Comparison of ENCODE assay signal across 24 cellular contexts in the genomic region with DNA sequence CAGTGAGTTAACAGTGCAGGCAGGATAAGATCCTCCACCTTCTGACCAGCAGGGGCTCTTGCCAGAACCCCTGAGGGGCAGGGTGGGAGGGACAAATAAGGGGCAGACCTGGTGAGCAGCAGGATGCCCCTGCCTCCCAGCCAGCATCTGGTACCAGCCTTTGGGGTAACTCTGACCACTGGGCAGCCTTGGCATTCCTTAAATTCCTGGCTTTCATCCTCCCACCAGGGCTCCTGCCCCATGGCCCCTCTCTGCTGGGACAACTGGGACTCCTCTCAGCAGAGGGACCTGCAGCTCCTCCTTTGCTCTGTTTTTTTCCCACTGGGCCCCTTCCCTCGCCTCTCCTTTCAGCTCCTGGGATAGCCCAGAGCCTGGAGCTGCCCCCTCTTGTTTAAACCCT.
"Had no signal": no experiment of that assay in that cellular context is flagged by ENCODE, and none has a peak within 500 bp of the region (broad histone marks: within the 10 kb centered on the region; RNA-seq: fewer than 3 reads in every experiment).

No MANE protein-coding gene starts in this region.

- FAIRE-seq: astrocyte, colon, kidney, pancreas had no signal

- H3K4me1 Mint-ChIP-seq: activated B cell treated with CpG ODN at 0.5 μM for 24 hours; activated CD4-positive, alpha-beta T cell treated with anti-CD3 and anti-CD28 coated beads for 36 hours; activated naive CD8-positive, alpha-beta T cell treated with anti-CD3 and anti-CD28 coated beads for 36 hours; central memory CD8-positive, alpha-beta T cell; neural crest cell had no signal

- H3K27ac Mint-ChIP-seq: activated B cell treated with CpG ODN at 0.5 μM for 24 hours; activated CD4-positive, alpha-beta T cell treated with anti-CD3 and anti-CD28 coated beads for 36 hours; activated naive CD8-positive, alpha-beta T cell treated with anti-CD3 and anti-CD28 coated beads for 36 hours; naive thymus-derived CD4-positive, alpha-beta T cell; stimulated activated naive CD8-positive, alpha-beta T cell treated with anti-CD3 and anti-CD28 coated beads, Interleukin-15, Interleukin-2, amounts not matched to agents 100 ng/mL and 50 ng/mL, for 24 hours had no signal

- H3K27me3 ChIP-seq: pancreas, right atrium auricular region had no signal

- H3K9me3 Mint-ChIP-seq: central memory CD8-positive, alpha-beta T cell had no signal

- DNase-seq: activated B cell treated with CpG ODN at 0.5 μM for 24 hours; activated CD4-positive, alpha-beta T cell treated with anti-CD3 and anti-CD28 coated beads for 36 hours; activated CD4-positive, alpha-beta T cell treated with anti-CD3 and anti-CD28 coated beads, Interleukin-2, amount 50 U/mL, for 48 hours; activated naive CD4-positive, alpha-beta T cell treated with Interleukin-2 at 50 U/mL for 16 hours; activated naive CD8-positive, alpha-beta T cell treated with anti-CD3 and anti-CD28 coated beads for 36 hours; activated T-cell treated with anti-CD3 and anti-CD28 coated beads, Interleukin-2, amount 50 U/mL, for 48 hours; hypothalamus; kidney; lower lobe of right lung; naive thymus-derived CD4-positive, alpha-beta T cell; pancreas; psoas muscle; stimulated activated CD4-positive, alpha-beta T cell treated with anti-CD3 and anti-CD28 coated beads, Interleukin-12 subunit alpha, Interleukin-12 subunit beta, amount 100 ng/mL, for 4 hours; stimulated activated CD4-positive, alpha-beta T cell treated with anti-CD3 and anti-CD28 coated beads, Interleukin-4, amount 100 ng/mL, for 4 hours; substantia nigra; T1000; tibial artery had no signal

- ATAC-seq: activated CD4-positive, alpha-beta T cell treated with anti-CD3 and anti-CD28 coated beads for 36 hours; gastroesophageal sphincter; lower lobe of right lung; naive thymus-derived CD4-positive, alpha-beta T cell; pancreas; psoas muscle had no signal

- H3K36me3 ChIP-seq: gastroesophageal sphincter, lower lobe of right lung, pancreas, right atrium auricular region, tibial artery had no signal

- H3K4me1 ChIP-seq: gastroesophageal sphincter, lower lobe of right lung, pancreas, psoas muscle, tibial artery had no signal

- H3K36me3 Mint-ChIP-seq: activated naive CD8-positive, alpha-beta T cell treated with anti-CD3 and anti-CD28 coated beads for 36 hours; naive thymus-derived CD4-positive, alpha-beta T cell had no signal

- H3K9me3 ChIP-seq: lower lobe of right lung, pancreas, psoas muscle, right atrium auricular region had no signal

- H3K4me3 Mint-ChIP-seq: activated B cell treated with CpG ODN at 0.5 μM for 24 hours; activated CD4-positive, alpha-beta T cell treated with anti-CD3 and anti-CD28 coated beads for 36 hours; activated naive CD8-positive, alpha-beta T cell treated with anti-CD3 and anti-CD28 coated beads for 36 hours; central memory CD8-positive, alpha-beta T cell; naive thymus-derived CD4-positive, alpha-beta T cell; neural crest cell; stimulated activated naive CD8-positive, alpha-beta T cell treated with anti-CD3 and anti-CD28 coated beads, Interleukin-15, Interleukin-2, amounts not matched to agents 100 ng/mL and 50 ng/mL, for 24 hours had no signal

- H3K27ac ChIP-seq: gastroesophageal sphincter, lower lobe of right lung, pancreas, psoas muscle, right atrium auricular region, tibial artery had no signal

- H3K4me3 ChIP-seq: gastroesophageal sphincter, lower lobe of right lung, pancreas, psoas muscle, right atrium auricular region, tibial artery had no signal
